Comparison of ENCODE assay signal across 8 cellular contexts in the genomic region with DNA sequence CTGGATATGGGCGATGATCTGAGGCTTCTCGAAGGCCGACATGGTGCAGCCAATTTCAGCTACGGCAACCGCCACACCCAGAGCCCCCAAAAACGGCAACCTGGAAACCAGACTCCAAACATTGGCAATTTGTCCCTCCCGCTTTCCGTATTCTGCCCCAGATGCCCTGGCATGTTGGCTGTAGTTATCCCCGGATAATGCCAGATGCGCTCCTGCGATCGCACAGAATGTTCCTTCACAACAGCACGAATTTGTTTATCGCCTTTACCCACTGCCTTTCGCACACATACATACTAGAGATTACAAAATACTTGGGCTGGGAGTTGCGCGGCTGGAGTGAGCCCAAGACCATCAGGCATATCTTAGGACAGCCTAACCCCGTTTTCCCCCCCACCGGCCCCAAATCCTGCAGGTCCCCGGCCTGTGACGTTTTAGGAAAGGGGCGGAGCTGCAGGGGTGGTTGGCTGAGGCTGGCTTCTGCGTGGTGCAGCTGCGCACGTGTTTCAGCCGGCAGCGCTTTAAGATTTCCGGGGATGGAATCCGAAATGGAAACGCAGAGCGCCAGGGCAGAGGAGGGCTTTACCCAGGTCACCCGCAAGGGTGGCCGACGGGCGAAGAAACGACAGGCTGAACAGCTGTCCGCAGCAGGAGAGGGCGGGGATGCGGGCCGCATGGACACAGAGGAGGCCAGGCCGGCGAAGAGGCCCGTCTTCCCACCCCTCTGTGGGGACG. TPM values are rescaled to one million over a fixed set of nuclear protein-coding genes. Genes with fewer than 3 reads are reported as not detected.
DNase-seq lines count a peak whose midpoint lies in the region; ATAC-seq and TF ChIP-seq lines count a peak whose summit lies in the region.

A gene (plus strand): TSS at position 487 of the 732 bp plus-strand sequence. CDS start 47 bp downstream, at position 534.

- H3K4me3 Mint-ChIP-seq in T-helper 17 cell, result peak within 1 kb of the TSS; percentile 99
- peak within 1 kb of the TSS; percentile 93 for H3K4me3 Mint-ChIP-seq in progenitor cell of endocrine pancreas (ENCODE audit: low read depth)

- peak within 1 kb of the TSS; percentile 98 for H3K27ac ChIP-seq in left ventricle myocardium inferior (replicated peaks)

- TF ChIP-seq CTCF in left ventricle myocardium inferior (IDR thresholded peaks at IDR 0.05; ENCODE audit: borderline replicate concordance), result peak; percentile 13
- TF ChIP-seq CTCF in progenitor cell of endocrine pancreas (IDR thresholded peaks at IDR 0.05; ENCODE audit: unreplicated experiment), result peak; percentile 15

- H3K4me1 ChIP-seq in left ventricle myocardium inferior, result peaks cover 57% of the 10 kb centered on the region

- no peaks in the 10 kb centered on the region for H3K27me3 Mint-ChIP-seq in T-helper 17 cell
- no peaks in the 10 kb centered on the region for H3K27me3 Mint-ChIP-seq in progenitor cell of endocrine pancreas

- TF ChIP-seq POLR2A in GM15510 (IDR thresholded peaks at IDR 0.05; ENCODE audit: borderline replicate concordance, extremely low read depth, insufficient read length), result peak; percentile 50

- H3K9me3 Mint-ChIP-seq in progenitor cell of endocrine pancreas (ENCODE audit: low read depth), result no peaks in the 10 kb centered on the region

- peak; percentile 98 for DNase-seq in NCI-H1694 treated with DMSO at 0.1 percent for 48 hours (lab: John Stamatoyannopoulos, UW)
- peak; percentile 87 to 95 (median 93) for DNase-seq in T-helper 17 cell
- peak; percentile 67 to 99 (median 92) for DNase-seq in amygdala (lab: John Stamatoyannopoulos, UW)
- peak; percentile 95 for DNase-seq in left ventricle myocardium inferior
- peak; percentile 89 for DNase-seq in progenitor cell of endocrine pancreas (ENCODE audit: low spot score, unreplicated experiment)
- peak; percentile 97 for DNase-seq in ureter (ENCODE audit: low spot score)

- peak within 1 kb of the TSS; percentile 100 for H3K27ac Mint-ChIP-seq in T-helper 17 cell
- H3K27ac Mint-ChIP-seq in progenitor cell of endocrine pancreas, result peak within 1 kb of the TSS; percentile 100

- peaks cover 26% of the 10 kb centered on the region for H3K36me3 ChIP-seq in left ventricle myocardium inferior

- H3K36me3 Mint-ChIP-seq in T-helper 17 cell (ENCODE audit: low read depth) (peaks cover 11% of the 10 kb centered on the region), progenitor cell of endocrine pancreas (ENCODE audit: insufficient read depth) (peaks cover 10% of the 10 kb centered on the region)

- peak within 1 kb of the TSS; percentile 93 for H3K4me3 ChIP-seq in left ventricle myocardium inferior

- H3K4me1 Mint-ChIP-seq in T-helper 17 cell (peaks cover 35% of the 10 kb centered on the region), progenitor cell of endocrine pancreas (ENCODE audit: low read depth) (peaks cover 14% of the 10 kb centered on the region)

- no peaks in the 10 kb centered on the region for H3K27me3 ChIP-seq in left ventricle myocardium inferior (ENCODE audit: low read depth)

- H3K9me3 ChIP-seq in T-helper 17 cell (ENCODE audit: control insufficient read depth, low read length, poor library complexity, severe bottlenecking) (no peaks in the 10 kb centered on the region), left ventricle myocardium inferior (replicated peaks) (no peaks in the 10 kb centered on the region)

- intact Hi-C loops in left ventricle myocardium inferior (cut with micrococcal nuclease), result no loop called here

- peak; percentile 94 for ATAC-seq in HG02885 (IDR thresholded peaks at IDR 0.05; ENCODE audit: poor library complexity, unreplicated experiment)
- peak; percentile 93 for ATAC-seq in T-helper 17 cell

RNA-seq across cellular contexts. Expression of the gene that starts here (rescaled TPM):
- 10 to 100 TPM; 20.6 to 26.4 TPM for total RNA-seq in T-helper 17 cell
- total RNA-seq in left ventricle myocardium inferior, result 8.2 TPM
- total RNA-seq in progenitor cell of endocrine pancreas, result 12.8 and 16.2 TPM in 2 replicates
- 21.4 TPM for total RNA-seq in ureter

Comparison
In these comparisons a context has a peak if more than half of its experiments do, and no peak if none do; other contexts are left out.
1. Peak in every context shown above with its lines: DNase-seq, ATAC-seq, H3K4me3 ChIP-seq and H3K27ac ChIP-seq.